7 cellular contexts compared by ENCODE assay signal in the genomic region with DNA sequence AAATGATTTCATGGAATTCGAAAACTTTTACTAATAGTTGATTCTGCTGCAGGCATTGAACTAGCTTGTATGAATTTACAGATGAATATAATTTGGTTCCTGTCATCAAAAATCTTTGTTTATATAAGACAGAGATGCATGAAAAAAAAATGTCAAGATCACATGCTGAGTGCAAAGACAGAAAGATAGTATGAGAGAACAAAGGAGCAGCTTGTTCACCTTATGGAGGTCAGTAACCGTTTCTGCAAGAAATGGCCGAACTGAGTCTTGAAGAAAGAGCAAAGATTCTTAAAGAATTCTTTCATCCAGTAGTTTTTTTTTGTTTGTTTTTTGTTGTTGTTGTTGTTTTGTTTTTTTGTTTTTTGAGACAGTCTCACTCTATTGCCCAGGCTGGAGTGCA.
"Had no signal": no experiment of that assay in that cellular context is flagged by ENCODE, and none has a peak within 500 bp of the region (broad histone marks: within the 10 kb centered on the region; RNA-seq: fewer than 3 reads in every experiment).

No MANE protein-coding gene starts in this region.

- H3K9me3 Mint-ChIP-seq: GM23338, H9, IgD-negative memory B cell had no signal

- DNase-seq: H9, HCEC 1CT, KBM-7 had no signal

- H3K27me3 Mint-ChIP-seq: IgD-negative memory B cell had no signal

- H3K4me3 ChIP-seq: GM23338 had no signal

- ATAC-seq: GM23338, HepG2 had no signal

- H3K27ac Mint-ChIP-seq: GM23338, H9, IgD-negative memory B cell had no signal

- H2AFZ ChIP-seq: GM23338 had no signal

- H3K4me2 ChIP-seq: GM23338 had no signal

- H3K4me3 Mint-ChIP-seq: GM23338, H9, IgD-negative memory B cell had no signal

- H3K27ac ChIP-seq: HL-60 had no signal

- H3K4me1 Mint-ChIP-seq: IgD-negative memory B cell had no signal
